8 cellular contexts compared by ENCODE assay signal in genomic region chr16:1812732-1813163, GRCh38. TPM values are rescaled to one million over a fixed set of nuclear protein-coding genes. Genes with fewer than 3 reads are reported as not detected.
A peak's percentile ranks its signal among the peaks of the same experiment; 100 is the strongest.
DNase-seq lines count a peak whose midpoint lies in the region; ATAC-seq and TF ChIP-seq lines count a peak whose summit lies in the region.

No MANE protein-coding gene starts in this region.

- H3K9me3 ChIP-seq in T-helper 17 cell (ENCODE audit: control insufficient read depth, low read length, poor library complexity, severe bottlenecking), result no peaks in the 10 kb centered on the region

- H3K27ac Mint-ChIP-seq in Calu3 (ENCODE audit: unreplicated experiment) (no peak overlapping the region), T-helper 17 cell (peak overlapping the region; percentile 65)

- TF ChIP-seq CTCF in Calu3 (IDR thresholded peaks at IDR 0.05; ENCODE audit: unreplicated experiment) (peak; percentile 56), LNCaP clone FGC (IDR thresholded peaks at IDR 0.05; ENCODE audit: control insufficient read depth, extremely low read depth, insufficient read depth) (peak; percentile 78), brain microvascular endothelial cell (IDR thresholded peaks at IDR 0.05; ENCODE audit: low read depth, low read length, missing control alignments) (peak; percentile 76), kidney epithelial cell (IDR thresholded peaks at IDR 0.05; ENCODE audit: insufficient read depth, low read length, poor library complexity, severe bottlenecking) (peak; percentile 73)

- no peak overlapping the region for H3K27ac ChIP-seq in brain microvascular endothelial cell

- no peak overlapping the region for H3K4me3 ChIP-seq in LNCaP clone FGC (ENCODE audit: low read depth, low read length)
- H3K4me3 ChIP-seq in brain microvascular endothelial cell (ENCODE audit: low read depth, low read length), result no peak overlapping the region
- no peak overlapping the region for H3K4me3 ChIP-seq in kidney epithelial cell (ENCODE audit: low read depth, low read length)

- in situ Hi-C loops in brain microvascular endothelial cell (cut with HindIII; ENCODE audit: low pct_ligation_motif_present, low sequenced_read_pairs), result no loop called here

- no peaks in the 10 kb centered on the region for H3K27me3 ChIP-seq in brain microvascular endothelial cell (replicated peaks)
- H3K27me3 ChIP-seq in kidney epithelial cell (ENCODE audit: control insufficient read depth, insufficient read depth, low read length), result no peaks in the 10 kb centered on the region

- intact Hi-C loops in Calu3 (cut with micrococcal nuclease; ENCODE audit: unreplicated experiment), result no loop called here

- peaks cover 41% of the 10 kb centered on the region for H3K36me3 Mint-ChIP-seq in Calu3 (ENCODE audit: insufficient read depth, unreplicated experiment)
- H3K36me3 Mint-ChIP-seq in T-helper 17 cell (ENCODE audit: low read depth), result peaks cover 4% of the 10 kb centered on the region

- H3K27me3 Mint-ChIP-seq in Calu3 (ENCODE audit: unreplicated experiment) (no peaks in the 10 kb centered on the region), T-helper 17 cell (no peaks in the 10 kb centered on the region)

- CTCF ChIA-PET in Calu3 (lab: Charles Lee), result no interaction called here

- BruUV-seq in Calu3 (replicated peaks; lab: Mats Ljungman, UMichigan), result no TSS peak

- no peaks in the 10 kb centered on the region for H3K9me3 Mint-ChIP-seq in Calu3 (ENCODE audit: low read depth, unreplicated experiment)

- H3K4me3 Mint-ChIP-seq in Calu3 (ENCODE audit: low read depth, unreplicated experiment) (no peak overlapping the region), T-helper 17 cell (no peak overlapping the region)

- DNase-seq in Calu3, result peak; percentile 61
- DNase-seq in LNCaP clone FGC (ENCODE audit: low read depth), result peak; percentile 82
- DNase-seq in T-helper 17 cell, result no peak
- peak; percentile 24 for DNase-seq in brain microvascular endothelial cell
- no peak for DNase-seq in kidney epithelial cell (ENCODE audit: low read depth)
- peak; percentile 47 to 56 for DNase-seq in stimulated activated CD4-positive, alpha-beta T cell treated with anti-CD3 and anti-CD28 coated beads, Interleukin-4, amount 100 ng/mL, for 4 hours

- H3K4me1 Mint-ChIP-seq in Calu3 (ENCODE audit: low read depth, unreplicated experiment), result no peaks in the 10 kb centered on the region
- H3K4me1 Mint-ChIP-seq in T-helper 17 cell, result peaks cover 12% of the 10 kb centered on the region

- ATAC-seq in T-helper 17 cell (peak; percentile 82), GM21825 (IDR thresholded peaks at IDR 0.05; ENCODE audit: unreplicated experiment) (no peak), HG03378 (IDR thresholded peaks at IDR 0.05; ENCODE audit: unreplicated experiment) (no peak)

- peaks cover 17% of the 10 kb centered on the region for H3K36me3 ChIP-seq in brain microvascular endothelial cell (replicated peaks)
- peaks cover 1% of the 10 kb centered on the region for H3K36me3 ChIP-seq in kidney epithelial cell (ENCODE audit: control insufficient read depth, insufficient read depth, low read length)

RNA-seq across cellular contexts. Expression of gene HAGH, which starts 13.9 kb away (rescaled TPM):
- total RNA-seq in Calu3 (2022) (48.0 and 48.2 TPM in 2 replicates), T-helper 17 cell (10 to 100 TPM; 35.8 to 37.9 TPM), kidney epithelial cell (62.8 and 98.4 TPM in 2 replicates)

RNA-seq across cellular contexts. Expression of gene FAHD1, which starts 14.3 kb away (rescaled TPM):
- 33.1 and 43.3 TPM in 2 replicates for total RNA-seq in Calu3 (2022)
- total RNA-seq in T-helper 17 cell, result 1 to 10 TPM; 6.1 to 7.9 TPM
- 59.7 and 77.3 TPM in 2 replicates for total RNA-seq in kidney epithelial cell

RNA-seq across cellular contexts. Expression of gene IGFALS, which starts 19.2 kb away (rescaled TPM):
- total RNA-seq in Calu3 (2022) (not detected in 2 replicates), T-helper 17 cell (under 1 TPM; 0.25 to 0.55 TPM), kidney epithelial cell (0.48 TPM in 1 of 2 replicates, not detected in the other)

RNA-seq across cellular contexts. Expression of gene NUBP2, which starts 30.0 kb away (rescaled TPM):
- total RNA-seq in Calu3 (2022), result 91.8 and 98.1 TPM in 2 replicates
- total RNA-seq in T-helper 17 cell, result 10 to 100 TPM; 41.7 to 44.9 TPM
- 145 and 187 TPM in 2 replicates for total RNA-seq in kidney epithelial cell

RNA-seq across cellular contexts. Expression of gene SPSB3, which starts 30.4 kb away (rescaled TPM):
- total RNA-seq in Calu3 (2022) (44.3 and 45.2 TPM in 2 replicates), T-helper 17 cell (100 to 1,000 TPM in 1 of 2 donors, 10 to 100 TPM in 1; 92.2 to 101 TPM), kidney epithelial cell (60.6 and 78.2 TPM in 2 replicates)

Comparison
In these comparisons a context has a peak if more than half of its experiments do, and no peak if none do; other contexts are left out.
1. DNase-seq: peak in Calu3 (single experiment), LNCaP clone FGC (single experiment), brain microvascular endothelial cell (single experiment) and stimulated activated CD4-positive, alpha-beta T cell treated with anti-CD3 and anti-CD28 coated beads, Interleukin-4, amount 100 ng/mL, for 4 hours (2 of 2); none in T-helper 17 cell (0 of 3) and kidney epithelial cell (single experiment).
2. Peak in every context shown above with its lines, with median percentiles within 50 percentile points of each other: CTCF ChIP-seq.